Comparison of ENCODE assay signal across 1 cellular context in the genomic region with DNA sequence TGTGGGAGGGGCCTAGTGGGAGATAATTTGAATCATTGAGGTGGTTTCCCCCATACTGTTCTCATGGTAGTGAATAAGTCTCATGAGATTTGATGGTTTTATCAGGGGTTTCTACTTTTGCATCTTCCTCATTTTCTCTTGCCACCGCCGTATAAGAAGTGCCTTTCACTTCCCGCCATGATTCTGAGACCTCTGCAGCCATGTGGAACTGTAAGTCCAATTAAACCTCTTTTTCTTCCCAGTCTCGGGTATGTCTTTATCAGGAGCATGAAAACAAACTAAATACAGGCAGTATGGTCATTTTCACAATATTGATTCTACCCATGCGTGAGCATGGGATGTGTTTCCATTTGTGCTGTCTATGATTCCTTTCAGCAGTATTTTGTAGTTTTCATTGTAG.
TF ChIP-seq lines count a peak whose summit lies in the region.

No MANE protein-coding gene starts in this region.

TF ChIP-seq in K562, 482 proteins besides CTCF, POLR2A, EP300 and RAD21:
- 0 out of 2 replicates have a peak, but pooled peaks have one; percentile 56 for TF ChIP-seq ZNF766 (CRISPR knock-in tag; conservative IDR thresholded peaks at IDR 0.05)
- peak; percentile 45 for TF ChIP-seq ZFP36 (IDR thresholded peaks at IDR 0.05; ENCODE audit: low read depth, low read length, partially characterized antibody)
- 0 out of 2 replicates have a peak, but pooled peaks have one; percentile 51 for TF ChIP-seq ZBTB33 (CRISPR knock-in tag; IDR thresholded peaks at IDR 0.05)
